ENCODE assay signal across 14 cellular contexts in the genomic region with DNA sequence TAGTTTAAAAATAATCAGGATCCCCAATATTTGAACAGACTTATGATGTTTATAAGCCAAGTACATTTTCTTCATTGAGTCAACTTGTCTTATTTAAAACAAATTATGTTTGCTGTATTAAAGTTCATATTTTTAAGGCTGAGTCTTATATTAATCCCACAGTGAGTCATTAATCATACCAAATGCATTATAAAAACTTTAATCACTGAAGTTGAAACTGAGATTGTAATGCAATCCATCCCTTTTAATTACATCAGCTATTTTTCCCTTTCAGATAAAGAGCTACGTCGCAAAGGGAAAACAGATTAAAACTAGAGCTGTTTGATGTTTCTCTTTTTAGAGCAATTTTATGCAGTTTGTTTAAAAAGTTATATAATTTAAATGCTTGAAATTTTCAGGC.
DNase-seq lines count a peak whose midpoint lies in the region; ATAC-seq and TF ChIP-seq lines count a peak whose summit lies in the region.
"Had no signal": no experiment of that assay in that cellular context is flagged by ENCODE, and none has a peak within 500 bp of the region (broad histone marks: within the 10 kb centered on the region; RNA-seq: fewer than 3 reads in every experiment).

No MANE protein-coding gene starts in this region.

- H3K4me1 Mint-ChIP-seq in activated CD4-positive, alpha-beta memory T cell treated with anti-CD3 and anti-CD28 coated beads for 36 hours (ENCODE audit: low read depth), result peaks cover 74% of the 10 kb centered on the region
- H3K4me1 Mint-ChIP-seq in activated CD4-positive, alpha-beta memory T cell treated with anti-CD3 and anti-CD28 coated beads, Interleukin-2, amount 10 ng/mL, durations not matched to agents 7 days and 5 days, result peaks cover 84% of the 10 kb centered on the region
- peaks cover 72% of the 10 kb centered on the region for H3K4me1 Mint-ChIP-seq in activated naive CD8-positive, alpha-beta T cell treated with anti-CD3 and anti-CD28 coated beads, Interleukin-2, amount 50 U/mL, for 24 hours
- no peaks in the 10 kb centered on the region for H3K4me1 Mint-ChIP-seq in WTC11

- intact Hi-C loops in activated CD4-positive, alpha-beta memory T cell treated with anti-CD3 and anti-CD28 coated beads for 36 hours (cut with micrococcal nuclease), result loop anchor here (5.0 kb wide), 1 partner anchor 158 kb away; no protein-coding TSS in a partner anchor
- intact Hi-C loops in left lung (cut with DNase I), result no loop called here

- H3K36me3 ChIP-seq in left lung, result peaks cover 0 to 33% of the 10 kb centered on the region in 2 donors
- peaks cover 10 to 19% of the 10 kb centered on the region in 2 donors for H3K36me3 ChIP-seq in stomach smooth muscle (ENCODE audit: control insufficient read depth in 2 of 2, insufficient read depth in 2 of 2, low read length in 2 of 2)
- H3K36me3 ChIP-seq: cardiac muscle cell had no signal

- H3K9me3 Mint-ChIP-seq in activated CD4-positive, alpha-beta memory T cell treated with anti-CD3 and anti-CD28 coated beads for 36 hours, result no peaks in the 10 kb centered on the region
- H3K9me3 Mint-ChIP-seq in activated CD4-positive, alpha-beta memory T cell treated with anti-CD3 and anti-CD28 coated beads, Interleukin-2, amount 10 ng/mL, durations not matched to agents 7 days and 5 days, result peaks cover 3% of the 10 kb centered on the region
- H3K9me3 Mint-ChIP-seq in activated naive CD8-positive, alpha-beta T cell treated with anti-CD3 and anti-CD28 coated beads, Interleukin-2, amount 50 U/mL, for 24 hours, result peaks cover 2% of the 10 kb centered on the region
- H3K9me3 Mint-ChIP-seq in WTC11, result no peaks in the 10 kb centered on the region
- H3K9me3 Mint-ChIP-seq: neural crest cell had no signal

- H3K27ac ChIP-seq in left lung (peak overlapping the region; percentile 76 to 79), stomach smooth muscle (ENCODE audit: low read length) (peak overlapping the region; percentile 73)

- DNase-seq in activated CD4-positive, alpha-beta memory T cell treated with anti-CD3 and anti-CD28 coated beads for 36 hours, result no peak
- DNase-seq in activated CD4-positive, alpha-beta memory T cell treated with anti-CD3 and anti-CD28 coated beads, Interleukin-2, amount 10 ng/mL, durations not matched to agents 7 days and 5 days, result no peak
- DNase-seq in activated naive CD8-positive, alpha-beta T cell treated with anti-CD3 and anti-CD28 coated beads, Interleukin-2, amount 50 U/mL, for 24 hours, result no peak
- DNase-seq in left lung, result no peak
- no peak for DNase-seq in WTC11 (ENCODE audit: low spot score)
- DNase-seq in NOMO-1 (lab: John Stamatoyannopoulos, UW; ENCODE audit: unreplicated experiment in 2 of 2), result no peak
- DNase-seq: ACHN; activated CD4-positive, alpha-beta T cell treated with anti-CD3 and anti-CD28 coated beads for 48 hours; NCI-H1048 had no signal

- H3K27ac Mint-ChIP-seq in activated CD4-positive, alpha-beta memory T cell treated with anti-CD3 and anti-CD28 coated beads for 36 hours, result peak overlapping the region; percentile 88
- H3K27ac Mint-ChIP-seq in activated CD4-positive, alpha-beta memory T cell treated with anti-CD3 and anti-CD28 coated beads, Interleukin-2, amount 10 ng/mL, durations not matched to agents 7 days and 5 days, result no peak overlapping the region
- H3K27ac Mint-ChIP-seq in activated naive CD8-positive, alpha-beta T cell treated with anti-CD3 and anti-CD28 coated beads, Interleukin-2, amount 50 U/mL, for 24 hours, result peak overlapping the region; percentile 85
- no peak overlapping the region for H3K27ac Mint-ChIP-seq in WTC11

- CTCF ChIA-PET in activated CD4-positive, alpha-beta memory T cell treated with anti-CD3 and anti-CD28 coated beads for 36 hours (lab: Charles Lee), result interaction anchor here (1.5 kb wide), 1 partner anchor 161 kb away, joined by 5 read pairs; no protein-coding TSS in a partner anchor
- CTCF ChIA-PET in activated CD4-positive, alpha-beta memory T cell treated with anti-CD3 and anti-CD28 coated beads, Interleukin-2, amount 10 ng/mL, durations not matched to agents 7 days and 5 days (lab: Charles Lee), result interaction anchor here (1.0 to 1.5 kb wide), 3 partner anchors 22 to 160 kb away, joined by 3 read pairs; no protein-coding TSS in a partner anchor
- CTCF ChIA-PET in WTC11 (lab: Charles Lee), result no interaction called here

- H3K27me3 Mint-ChIP-seq in activated CD4-positive, alpha-beta memory T cell treated with anti-CD3 and anti-CD28 coated beads for 36 hours, result no peaks in the 10 kb centered on the region
- H3K27me3 Mint-ChIP-seq in activated CD4-positive, alpha-beta memory T cell treated with anti-CD3 and anti-CD28 coated beads, Interleukin-2, amount 10 ng/mL, durations not matched to agents 7 days and 5 days, result no peaks in the 10 kb centered on the region
- H3K27me3 Mint-ChIP-seq in activated naive CD8-positive, alpha-beta T cell treated with anti-CD3 and anti-CD28 coated beads, Interleukin-2, amount 50 U/mL, for 24 hours, result no peaks in the 10 kb centered on the region
- no peaks in the 10 kb centered on the region for H3K27me3 Mint-ChIP-seq in WTC11 (ENCODE audit: low read depth)

- ATAC-seq in activated naive CD8-positive, alpha-beta T cell treated with anti-CD3 and anti-CD28 coated beads, Interleukin-2, amount 50 U/mL, for 24 hours, result no peak
- ATAC-seq in left lung (no peak), WTC11 (no peak)
- ATAC-seq in activated CD4-positive, CD25-positive, alpha-beta regulatory T cell treated with anti-CD3 and anti-CD28 coated beads, Interleukin-2, amount 50 U/mL, for 24 hours, result no peak
- ATAC-seq: HCT116 had no signal

- H3K36me3 Mint-ChIP-seq in activated CD4-positive, alpha-beta memory T cell treated with anti-CD3 and anti-CD28 coated beads for 36 hours, result peaks cover 78% of the 10 kb centered on the region
- peaks cover 86% of the 10 kb centered on the region for H3K36me3 Mint-ChIP-seq in activated CD4-positive, alpha-beta memory T cell treated with anti-CD3 and anti-CD28 coated beads, Interleukin-2, amount 10 ng/mL, durations not matched to agents 7 days and 5 days (ENCODE audit: low read depth)
- peaks cover 46% of the 10 kb centered on the region for H3K36me3 Mint-ChIP-seq in activated naive CD8-positive, alpha-beta T cell treated with anti-CD3 and anti-CD28 coated beads, Interleukin-2, amount 50 U/mL, for 24 hours (ENCODE audit: low read depth)
- H3K36me3 Mint-ChIP-seq in WTC11, result no peaks in the 10 kb centered on the region

- H3K4me3 Mint-ChIP-seq in activated CD4-positive, alpha-beta memory T cell treated with anti-CD3 and anti-CD28 coated beads for 36 hours, result no peak overlapping the region
- no peak overlapping the region for H3K4me3 Mint-ChIP-seq in activated CD4-positive, alpha-beta memory T cell treated with anti-CD3 and anti-CD28 coated beads, Interleukin-2, amount 10 ng/mL, durations not matched to agents 7 days and 5 days
- H3K4me3 Mint-ChIP-seq in activated naive CD8-positive, alpha-beta T cell treated with anti-CD3 and anti-CD28 coated beads, Interleukin-2, amount 50 U/mL, for 24 hours, result peak overlapping the region; percentile 30
- no peak overlapping the region for H3K4me3 Mint-ChIP-seq in WTC11

- TF ChIP-seq CTCF in left lung (IDR thresholded peaks at IDR 0.05) (no peak), WTC11 (IDR thresholded peaks at IDR 0.05) (no peak)

- no peaks in the 10 kb centered on the region for H3K27me3 ChIP-seq in left lung
- H3K27me3 ChIP-seq in stomach smooth muscle (ENCODE audit: control insufficient read depth in 1 of 2, insufficient read depth in 2 of 2, low read length in 2 of 2), result no peaks in the 10 kb centered on the region
- H3K27me3 ChIP-seq: cardiac muscle cell had no signal

- H3K9ac ChIP-seq in stomach smooth muscle (ENCODE audit: low read length in 2 of 2), result no peak overlapping the region

- no peak overlapping the region for H3K4me3 ChIP-seq in left lung
- no peak overlapping the region for H3K4me3 ChIP-seq in stomach smooth muscle (ENCODE audit: low read length in 2 of 2)
- H3K4me3 ChIP-seq: cardiac muscle cell had no signal

- H3K9me3 ChIP-seq in left lung (no peaks in the 10 kb centered on the region), stomach smooth muscle (ENCODE audit: control insufficient read depth in 2 of 2, low read length in 2 of 2) (no peaks in the 10 kb centered on the region)

- POLR2A ChIA-PET in activated CD4-positive, alpha-beta memory T cell treated with anti-CD3 and anti-CD28 coated beads for 36 hours (lab: Charles Lee), result interaction anchor here (0.6 kb wide), 1 partner anchor 502 kb away, joined by 3 read pairs; no protein-coding TSS in a partner anchor
- POLR2A ChIA-PET in activated CD4-positive, alpha-beta memory T cell treated with anti-CD3 and anti-CD28 coated beads, Interleukin-2, amount 10 ng/mL, durations not matched to agents 7 days and 5 days (lab: Charles Lee), result interaction anchor here (0.8 to 8.6 kb wide), 9 partner anchors 9 to 182 kb away, joined by 3 to 151 read pairs (median 5); a partner anchor contains a TSS
- POLR2A ChIA-PET in WTC11 (lab: Charles Lee), result no interaction called here

- H3K4me1 ChIP-seq in left lung, result peaks cover 28 to 38% of the 10 kb centered on the region in 2 donors
- H3K4me1 ChIP-seq in stomach smooth muscle (ENCODE audit: control insufficient read depth, insufficient read depth, low read length), result peaks cover 19% of the 10 kb centered on the region

TF ChIP-seq in WTC11, 78 proteins besides CTCF, POLR2A, EP300 and RAD21 (continues in another document):
- TF ChIP-seq, protein P1, sequence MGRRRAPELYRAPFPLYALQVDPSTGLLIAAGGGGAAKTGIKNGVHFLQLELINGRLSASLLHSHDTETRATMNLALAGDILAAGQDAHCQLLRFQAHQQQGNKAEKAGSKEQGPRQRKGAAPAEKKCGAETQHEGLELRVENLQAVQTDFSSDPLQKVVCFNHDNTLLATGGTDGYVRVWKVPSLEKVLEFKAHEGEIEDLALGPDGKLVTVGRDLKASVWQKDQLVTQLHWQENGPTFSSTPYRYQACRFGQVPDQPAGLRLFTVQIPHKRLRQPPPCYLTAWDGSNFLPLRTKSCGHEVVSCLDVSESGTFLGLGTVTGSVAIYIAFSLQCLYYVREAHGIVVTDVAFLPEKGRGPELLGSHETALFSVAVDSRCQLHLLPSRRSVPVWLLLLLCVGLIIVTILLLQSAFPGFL (CRISPR knock-in tag; IDR thresholded peaks at IDR 0.05; ENCODE audit: borderline replicate concordance), result no peak
- TF ChIP-seq, protein P2, sequence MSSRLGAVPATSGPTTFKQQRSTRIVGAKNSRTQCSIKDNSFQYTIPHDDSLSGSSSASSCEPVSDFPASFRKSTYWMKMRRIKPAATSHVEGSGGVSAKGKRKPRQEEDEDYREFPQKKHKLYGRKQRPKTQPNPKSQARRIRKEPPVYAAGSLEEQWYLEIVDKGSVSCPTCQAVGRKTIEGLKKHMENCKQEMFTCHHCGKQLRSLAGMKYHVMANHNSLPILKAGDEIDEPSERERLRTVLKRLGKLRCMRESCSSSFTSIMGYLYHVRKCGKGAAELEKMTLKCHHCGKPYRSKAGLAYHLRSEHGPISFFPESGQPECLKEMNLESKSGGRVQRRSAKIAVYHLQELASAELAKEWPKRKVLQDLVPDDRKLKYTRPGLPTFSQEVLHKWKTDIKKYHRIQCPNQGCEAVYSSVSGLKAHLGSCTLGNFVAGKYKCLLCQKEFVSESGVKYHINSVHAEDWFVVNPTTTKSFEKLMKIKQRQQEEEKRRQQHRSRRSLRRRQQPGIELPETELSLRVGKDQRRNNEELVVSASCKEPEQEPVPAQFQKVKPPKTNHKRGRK (CRISPR knock-in tag; IDR thresholded peaks at IDR 0.05; ENCODE audit: borderline replicate concordance), result no peak
- no peak for TF ChIP-seq NR3C1 (CRISPR knock-in tag; conservative IDR thresholded peaks at IDR 0.05; ENCODE audit: low read depth)

Comparison
In these comparisons a context has a peak if more than half of its experiments do, and no peak if none do; other contexts are left out.
1. H3K27ac Mint-ChIP-seq: peak in activated CD4-positive, alpha-beta memory T cell treated with anti-CD3 and anti-CD28 coated beads for 36 hours (single experiment) and activated naive CD8-positive, alpha-beta T cell treated with anti-CD3 and anti-CD28 coated beads, Interleukin-2, amount 50 U/mL, for 24 hours (single experiment); none in activated CD4-positive, alpha-beta memory T cell treated with anti-CD3 and anti-CD28 coated beads, Interleukin-2, amount 10 ng/mL, durations not matched to agents 7 days and 5 days (single experiment) and WTC11 (single experiment).